In genomic region chr19:54643562-54643961, GRCh38 we compare ENCODE assay signal across 10 cellular contexts. TPM values are rescaled to one million over a fixed set of nuclear protein-coding genes. Genes with fewer than 3 reads are reported as not detected.
DNase-seq lines count a peak whose midpoint lies in the region; ATAC-seq, FAIRE-seq and TF ChIP-seq lines count a peak whose summit lies in the region.
"Not testable (repeated sequence)": the region's sequence is repeated elsewhere in the genome, so short reads cannot be mapped to it uniquely, and the experiment has no call there.
"Had no signal": no experiment of that assay in that cellular context is flagged by ENCODE, and none has a peak within 500 bp of the region (broad histone marks: within the 10 kb centered on the region; RNA-seq: fewer than 3 reads in every experiment).

No MANE protein-coding gene starts in this region.

- intact Hi-C loops in heart left ventricle (cut with DNase I); right cardiac atrium (cut with DNase I); stomach (cut with DNase I; ENCODE audit: low total_unique reads): not testable (repeated sequence)

- H3K4me3 ChIP-seq in BLaER1 treated with 17β-estradiol and CSF1 and Interleukin-3, amounts not matched to agents 10 nM and 100 nM: peak overlapping the region in 1 of 10 experiments; percentile 12; a peak in 1 of 20 replicates
- not testable (repeated sequence) for H3K4me3 ChIP-seq in bronchial epithelial cell (ENCODE audit: low read depth, low read length); heart left ventricle; right cardiac atrium (ENCODE audit: low read length); lung; stomach

- DNase-seq in HTR-8/SVneo (ENCODE audit: insufficient read length, low spot score); bronchial epithelial cell (ENCODE audit: low read depth); heart left ventricle; right cardiac atrium; lung (ENCODE audit: low spot score): not testable (repeated sequence)
- peak; percentile 23 for DNase-seq in stomach

- TF ChIP-seq POLR2A in heart left ventricle (IDR thresholded peaks at IDR 0.05); stomach (IDR thresholded peaks at IDR 0.05): not testable (repeated sequence)

- H4K20me1 ChIP-seq in BLaER1 treated with 17β-estradiol and CSF1 and Interleukin-3, amounts not matched to agents 10 nM and 100 nM: not testable (repeated sequence)

- peak; percentile 86 for FAIRE-seq in HTR-8/SVneo (lab: Jason Lieb, UNC)
- FAIRE-seq in bronchial epithelial cell (lab: Jason Lieb, UNC): peak; percentile 83

- not testable (repeated sequence) for H3K27me3 ChIP-seq in BLaER1 treated with 17β-estradiol and CSF1 and Interleukin-3, amounts not matched to agents 10 nM and 100 nM; bronchial epithelial cell (ENCODE audit: control insufficient read depth, insufficient read depth, low read length); right cardiac atrium (ENCODE audit: control insufficient read depth, insufficient read depth); lung (ENCODE audit: control insufficient read depth, insufficient read depth)
- H3K27me3 ChIP-seq in heart left ventricle (peaks cover 0 to 16% (median 0%) of the 10 kb centered on the region in 9 donors), stomach (peaks cover 0 to 16% (median 4%) of the 10 kb centered on the region in 3 donors)

- not testable (repeated sequence) for TF ChIP-seq EP300 in stomach (IDR thresholded peaks at IDR 0.05)

- ATAC-seq in heart left ventricle (peak in 3 of 4 donors; percentile 51 to 65 (median 59)), right cardiac atrium (peak; percentile 26 to 53), lung (ENCODE audit: insufficient read depth, low FRiP score) (peak; percentile 47)

- H3K4me1 ChIP-seq in BLaER1 treated with 17β-estradiol and CSF1 and Interleukin-3, amounts not matched to agents 10 nM and 100 nM: peaks cover 13 to 44% (median 23%) of the 10 kb centered on the region in 10 experiments
- H3K4me1 ChIP-seq in heart left ventricle; right cardiac atrium (ENCODE audit: control insufficient read depth, insufficient read depth, low read length); lung (ENCODE audit: control insufficient read depth in 2 of 2, insufficient read depth in 2 of 2, low read length in 2 of 2); stomach: not testable (repeated sequence)

- TF ChIP-seq CTCF in bronchial epithelial cell (IDR thresholded peaks at IDR 0.05; ENCODE audit: insufficient read depth, low read length, severe bottlenecking); heart left ventricle (IDR thresholded peaks at IDR 0.05); lung (IDR thresholded peaks at IDR 0.05; ENCODE audit: control extremely low read depth, extremely low read depth); stomach (IDR thresholded peaks at IDR 0.05): not testable (repeated sequence)

- WGBS in heart left ventricle, 4 donors: 33 to 74% (median 66%) methylated on average over 3 to 6 of the region's 6 CpGs
- WGBS in right cardiac atrium: 69% methylated on average over 6 of the region's 6 CpGs
- WGBS in lung, 2 donors: 18 to 61% methylated on average over 3 to 6 of the region's 6 CpGs
- 53 to 74% (median 73%) methylated on average over 3 to 6 of the region's 6 CpGs for WGBS in stomach, 5 donors

- H3K9me3 ChIP-seq in BLaER1 treated with 17β-estradiol and CSF1 and Interleukin-3, amounts not matched to agents 10 nM and 100 nM (replicated peaks in 1 of 11); heart left ventricle; right cardiac atrium (ENCODE audit: control insufficient read depth, low read length); lung (ENCODE audit: control insufficient read depth in 2 of 2, insufficient read depth in 1 of 2, low read length in 1 of 2); stomach: not testable (repeated sequence)

- peak overlapping the region in 5 of 11 experiments; percentile 63 to 82 (median 75); a peak in 9 of 22 replicates for H3K27ac ChIP-seq in BLaER1 treated with 17β-estradiol and CSF1 and Interleukin-3, amounts not matched to agents 10 nM and 100 nM
- peak overlapping the region in 1 of 12 donors; percentile 82 for H3K27ac ChIP-seq in heart left ventricle
- H3K27ac ChIP-seq in right cardiac atrium (ENCODE audit: low read length): not testable (repeated sequence)
- peak overlapping the region in 1 of 2 donors; percentile 40 for H3K27ac ChIP-seq in lung (ENCODE audit: low read depth in 1 of 2, low read length in 1 of 2)
- H3K27ac ChIP-seq in stomach: peak overlapping the region in 1 of 5 donors; percentile 12

- not testable (repeated sequence) for H3K36me3 ChIP-seq in BLaER1 treated with 17β-estradiol and CSF1 and Interleukin-3, amounts not matched to agents 10 nM and 100 nM; bronchial epithelial cell (ENCODE audit: control insufficient read depth, insufficient read depth, low read length); heart left ventricle; lung (ENCODE audit: control insufficient read depth in 2 of 2, insufficient read depth in 2 of 2, low read length in 2 of 2); stomach

- peak overlapping the region in 8 of 11 experiments; percentile 62 to 86 (median 72); a peak in 15 of 22 replicates for H3K4me2 ChIP-seq in BLaER1 treated with 17β-estradiol and CSF1 and Interleukin-3, amounts not matched to agents 10 nM and 100 nM

- H3K9ac ChIP-seq in BLaER1 treated with 17β-estradiol and CSF1 and Interleukin-3, amounts not matched to agents 10 nM and 100 nM: peak overlapping the region in 4 of 11 experiments; percentile 57 to 68 (median 64); a peak in 6 of 22 replicates

RNA-seq across cellular contexts. Expression of gene LILRB1, which starts 13.3 kb away (rescaled TPM):
- total RNA-seq in bronchial epithelial cell (not detected in 2 replicates), heart left ventricle (10 to 100 TPM in 2 of 9 donors, 1 to 10 TPM in 4, under 1 TPM in 3; 0.16 to 35.6 (median 1.5) TPM), right cardiac atrium (1 to 10 TPM; 2.4 to 4.1 (median 2.7) TPM), lung (10 to 100 TPM in 1 of 2 donors, 1 to 10 TPM in 1; 5.1 to 33.3 TPM), stomach (10 to 100 TPM in 1 of 5 donors, 1 to 10 TPM in 2, under 1 TPM in 1, not detected in 1; 0.37 to 50.8 (median 2.7) TPM)
- polyA plus RNA-seq in heart left ventricle (1 to 10 TPM in 1 of 2 donors, under 1 TPM in 1; 0.65 to 1.0 TPM), right cardiac atrium (1.2 TPM), lung (10 to 100 TPM in 1 of 2 donors, 1 to 10 TPM in 1; 8.1 to 90.5 TPM), stomach (1 to 10 TPM in 2 of 3 donors, under 1 TPM in 1; 0.63 to 2.0 (median 1.2) TPM)
- total RNA-seq: HT-29 had no signal

RNA-seq across cellular contexts. Expression of gene LILRB4, which starts 19.2 kb away (rescaled TPM):
- total RNA-seq in bronchial epithelial cell (not detected in 2 replicates), heart left ventricle (10 to 100 TPM in 2 of 9 donors, 1 to 10 TPM in 6, under 1 TPM in 1; 0.97 to 40.9 (median 2.6) TPM), right cardiac atrium (1 to 10 TPM; 3.0 to 5.3 (median 4.6) TPM), lung (10 to 100 TPM in 1 of 2 donors, 1 to 10 TPM in 1; 8.0 to 29.3 TPM), stomach (10 to 100 TPM in 1 of 5 donors, under 1 TPM in 2, not detected in 2; 0.73 to 12.2 (median 0.87) TPM)
- polyA plus RNA-seq in heart left ventricle (1 to 10 TPM in 1 of 2 donors, under 1 TPM in 1; 0.69 to 1.8 TPM), right cardiac atrium (1.4 TPM), lung (100 to 1,000 TPM in 1 of 2 donors, 1 to 10 TPM in 1; 8.7 to 153 TPM), stomach (1 to 10 TPM in 1 of 3 donors, under 1 TPM in 2; 0.61 to 1.8 (median 0.95) TPM)
- total RNA-seq: HT-29 had no signal

RNA-seq across cellular contexts. Expression of gene LILRA1, which starts 50.1 kb away (rescaled TPM):
- total RNA-seq in bronchial epithelial cell (not detected in 2 replicates), heart left ventricle (1 to 10 TPM in 2 of 9 donors, under 1 TPM in 7; 0.16 to 7.0 (median 0.52) TPM), right cardiac atrium (1 to 10 TPM in 2 of 4 donors, under 1 TPM in 2; 0.64 to 1.5 (median 1.0) TPM), lung (1 to 10 TPM; 2.1 to 8.3 TPM), stomach (not detected)
- polyA plus RNA-seq in heart left ventricle (under 1 TPM; 0.11 to 0.28 TPM), right cardiac atrium (0.20 TPM), lung (10 to 100 TPM in 1 of 2 donors, 1 to 10 TPM in 1; 1.2 to 21.3 TPM), stomach (under 1 TPM; 0.25 to 0.62 (median 0.31) TPM)
- total RNA-seq: CD8-positive, alpha-beta T cell; HT-29 had no signal
- polyA plus RNA-seq: IgD-negative memory B cell had no signal
